ENCODE assay signal across 8 cellular contexts in the genomic region with DNA sequence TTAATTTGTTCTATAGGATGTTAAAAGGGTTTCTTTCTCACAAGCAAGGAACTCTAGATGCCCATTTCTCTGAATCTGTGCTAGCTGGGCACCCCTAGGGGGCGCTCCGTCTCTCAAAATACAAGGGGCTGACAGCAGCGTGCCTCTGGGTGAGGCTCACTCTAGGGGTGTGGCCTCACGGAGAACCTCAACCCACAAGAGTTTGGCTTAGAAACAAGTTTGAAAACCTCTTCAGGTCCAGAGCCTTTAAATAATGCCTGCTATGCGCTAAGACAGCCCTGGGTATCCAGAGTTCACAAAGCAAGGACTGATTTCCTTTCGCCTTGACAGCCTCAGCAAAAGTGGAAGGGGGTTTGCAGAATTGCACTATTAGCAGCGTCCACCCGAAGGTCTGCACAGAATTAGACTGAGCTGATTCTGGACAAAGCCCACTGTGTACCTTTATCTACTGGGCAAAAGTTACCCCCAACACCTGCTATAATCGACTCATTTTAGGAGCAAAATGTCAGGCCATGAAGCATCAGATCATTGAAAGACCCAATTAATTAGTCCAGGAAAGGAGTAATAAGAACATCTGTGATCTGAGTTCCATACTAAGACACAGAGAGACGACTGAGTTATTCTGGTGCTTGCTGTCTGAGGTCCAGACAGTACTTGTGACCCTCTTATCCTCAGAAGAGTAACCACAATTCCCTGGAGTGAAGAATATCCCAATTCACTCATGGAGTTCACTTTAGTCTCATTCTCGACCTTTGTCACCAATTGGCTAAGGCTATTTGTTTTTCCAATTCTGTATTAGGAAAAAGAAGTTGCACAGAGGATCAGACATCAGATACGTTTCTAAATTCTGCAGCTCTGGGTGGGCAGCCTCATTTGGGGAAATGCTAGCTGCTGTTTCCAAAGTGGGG.
DNase-seq lines count a peak whose midpoint lies in the region; FAIRE-seq and TF ChIP-seq lines count a peak whose summit lies in the region.

No MANE protein-coding gene starts in this region.

- H2AFZ ChIP-seq in neuron (ENCODE audit: low read depth, low read length): peak overlapping the region; percentile 66

- peak overlapping the region; percentile 91 for H3K27ac ChIP-seq in stomach smooth muscle (ENCODE audit: low read length)

- H3K9me3 ChIP-seq in neuron (ENCODE audit: low read length): no peaks in the 10 kb centered on the region
- H3K9me3 ChIP-seq in stomach smooth muscle (ENCODE audit: control insufficient read depth in 2 of 2, low read length in 2 of 2): no peaks in the 10 kb centered on the region

- TF ChIP-seq POLR2A in H54 (IDR thresholded peaks at IDR 0.05; ENCODE audit: low read depth, low read length): no peak

- H3K36me3 ChIP-seq in neuron (ENCODE audit: insufficient read depth, low read length): no peaks in the 10 kb centered on the region
- H3K36me3 ChIP-seq in stomach smooth muscle (ENCODE audit: control insufficient read depth in 2 of 2, insufficient read depth in 2 of 2, low read length in 2 of 2): no peaks in the 10 kb centered on the region

- H3K4me1 ChIP-seq in neuron (ENCODE audit: insufficient read depth, low read length) (no peaks in the 10 kb centered on the region), stomach smooth muscle (ENCODE audit: control insufficient read depth, insufficient read depth, low read length) (no peaks in the 10 kb centered on the region)

- peak overlapping the region; percentile 38 for H3K4me3 ChIP-seq in neuron (ENCODE audit: low read length)
- peak overlapping the region; percentile 83 to 90 for H3K4me3 ChIP-seq in stomach smooth muscle (ENCODE audit: low read length in 2 of 2)

- DNase-seq in ELF-1 (ENCODE audit: low read depth, low spot score) (peak; percentile 83), H54 (ENCODE audit: insufficient read length, low spot score) (peak; percentile 50), LoVo (ENCODE audit: low spot score) (peak; percentile 96), SIG-M5 (lab: John Stamatoyannopoulos, UW) (peak; percentile 48), foreskin melanocyte (peak; percentile 75)
- peak; percentile 68 for DNase-seq in activated gamma-delta T cell treated with anti-CD3 and anti-CD28 coated beads, Interleukin-2, amount 50 U/mL, for 16 hours (ENCODE audit: low read depth)

- peak overlapping the region; percentile 47 to 92 for H3K9ac ChIP-seq in stomach smooth muscle (ENCODE audit: low read length in 2 of 2)

- FAIRE-seq in H54 (lab: Jason Lieb, UNC): peak; percentile 95

- H3K27me3 ChIP-seq in neuron (ENCODE audit: insufficient read depth, low read length): no peaks in the 10 kb centered on the region
- H3K27me3 ChIP-seq in stomach smooth muscle (ENCODE audit: control insufficient read depth in 1 of 2, insufficient read depth in 2 of 2, low read length in 2 of 2): no peaks in the 10 kb centered on the region

Comparison
In these comparisons a context has a peak if more than half of its experiments do, and no peak if none do; other contexts are left out.
1. Peak in every context shown above with its lines: DNase-seq, H3K4me3 ChIP-seq and H3K27ac ChIP-seq.